Comparison of ENCODE assay signal across 18 cellular contexts in the genomic region with DNA sequence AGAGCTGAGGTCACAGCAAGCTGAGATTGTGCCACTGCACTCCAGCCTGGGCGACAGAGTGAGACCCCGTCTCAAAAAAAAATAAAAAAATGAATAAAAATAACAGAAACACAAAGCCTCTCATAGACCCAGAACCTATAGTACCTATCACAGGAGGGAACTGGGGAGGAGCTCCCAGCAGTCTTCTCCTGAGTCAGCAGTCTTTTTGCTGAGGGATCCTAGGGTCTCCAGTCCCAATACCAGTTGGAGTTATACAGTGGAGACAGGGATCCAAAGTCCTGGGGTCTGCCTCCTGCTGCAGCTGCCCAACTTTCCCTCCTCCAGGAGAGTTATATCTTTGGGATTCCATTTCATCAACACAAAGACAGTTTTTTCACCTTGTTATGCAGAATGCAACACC. TPM values are rescaled to one million over a fixed set of nuclear protein-coding genes. Genes with fewer than 3 reads are reported as not detected.
"Had no signal": no experiment of that assay in that cellular context is flagged by ENCODE, and none has a peak within 500 bp of the region (broad histone marks: within the 10 kb centered on the region; RNA-seq: fewer than 3 reads in every experiment).

No MANE protein-coding gene starts in this region.

- H3K27ac Mint-ChIP-seq: activated naive CD8-positive, alpha-beta T cell treated with anti-CD3 and anti-CD28 coated beads, Interleukin-2, amount 10 ng/mL, durations not matched to agents 7 days and 5 days had no signal

- ATAC-seq: left colon; mucosa of descending colon; naive thymus-derived CD8-positive, alpha-beta T cell; stimulated activated naive CD8-positive, alpha-beta T cell treated with anti-CD3 and anti-CD28 coated beads, Interleukin-15, Interleukin-2, amounts not matched to agents 100 U/mL and 50 U/mL, for 24 hours had no signal

- DNase-seq: activated CD4-positive, alpha-beta T cell treated with anti-CD3 and anti-CD28 coated beads, Interleukin-2, amount 50 U/mL, for 4 hours; activated CD4-positive, CD25-positive, alpha-beta regulatory T cell; activated naive CD8-positive, alpha-beta T cell treated with anti-CD3 and anti-CD28 coated beads, Interleukin-2, amount 10 ng/mL, durations not matched to agents 7 days and 5 days; left colon; mucosa of descending colon; naive thymus-derived CD8-positive, alpha-beta T cell; occipital lobe; stimulated activated CD4-positive, alpha-beta T cell treated with anti-CD3 and anti-CD28 coated beads, Interleukin-4, amount 100 ng/mL, for 1 hour; stimulated activated CD8-positive, alpha-beta memory T cell treated with anti-CD3 and anti-CD28 coated beads, Interleukin-4, amount 100 ng/mL, for 48 hours; stimulated activated naive CD8-positive, alpha-beta T cell treated with anti-CD3 and anti-CD28 coated beads, Interleukin-15, Interleukin-2, amounts not matched to agents 100 U/mL and 50 U/mL, for 24 hours; T-helper 2 cell had no signal

- H3K9me3 Mint-ChIP-seq: activated naive CD8-positive, alpha-beta T cell treated with anti-CD3 and anti-CD28 coated beads, Interleukin-2, amount 10 ng/mL, durations not matched to agents 7 days and 5 days; naive thymus-derived CD8-positive, alpha-beta T cell had no signal

- H3K4me3 Mint-ChIP-seq: activated naive CD8-positive, alpha-beta T cell treated with anti-CD3 and anti-CD28 coated beads, Interleukin-2, amount 10 ng/mL, durations not matched to agents 7 days and 5 days had no signal

- H3K9me3 ChIP-seq: ascending aorta, esophagus muscularis mucosa, mucosa of descending colon, thoracic aorta had no signal

- H3K27me3 Mint-ChIP-seq: activated naive CD8-positive, alpha-beta T cell treated with anti-CD3 and anti-CD28 coated beads, Interleukin-2, amount 10 ng/mL, durations not matched to agents 7 days and 5 days; naive thymus-derived CD8-positive, alpha-beta T cell had no signal

- H3K27me3 ChIP-seq: ascending aorta, esophagus muscularis mucosa had no signal

- H3K4me3 ChIP-seq: ascending aorta, esophagus muscularis mucosa, mucosa of descending colon, thoracic aorta had no signal

- H3K27ac ChIP-seq: ascending aorta, esophagus muscularis mucosa, thoracic aorta had no signal

RNA-seq across cellular contexts. Expression of a gene that starts 12.5 kb away (rescaled TPM):
- total RNA-seq: ascending aorta; bronchial epithelial cell; fibroblast of villous mesenchyme; lung microvascular endothelial cell; naive thymus-derived CD8-positive, alpha-beta T cell; occipital lobe; pulmonary artery endothelial cell had no signal

RNA-seq across cellular contexts. Expression of a gene that starts 41.3 kb away (rescaled TPM):
- total RNA-seq: ascending aorta had no signal
